Comparison of ENCODE assay signal across 10 cellular contexts in the genomic region with DNA sequence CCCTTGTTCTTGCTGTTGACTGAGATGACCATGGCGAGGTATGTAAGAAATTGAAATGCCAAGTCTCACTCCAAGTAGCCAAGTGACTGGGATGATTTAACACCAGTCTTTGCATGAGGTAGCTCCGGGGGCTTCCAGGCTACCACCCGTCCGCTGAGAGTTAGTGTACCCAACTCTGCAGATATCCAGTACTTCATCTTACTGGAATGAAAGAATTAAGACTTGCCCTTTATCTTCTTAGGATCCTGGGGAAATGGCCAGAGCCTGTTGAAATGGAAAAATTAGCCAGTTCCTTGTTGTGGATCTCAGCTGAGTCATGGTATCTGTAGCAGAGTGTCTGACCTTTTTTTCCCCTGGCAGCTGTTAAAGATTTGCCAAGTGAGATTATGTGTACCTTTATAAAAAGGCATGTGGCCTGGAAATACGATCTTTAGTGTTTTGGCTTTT.
A peak's percentile ranks its signal among the peaks of the same experiment; 100 is the strongest.
DNase-seq lines count a peak whose midpoint lies in the region; ATAC-seq, FAIRE-seq and TF ChIP-seq lines count a peak whose summit lies in the region.
"Had no signal": no experiment of that assay in that cellular context is flagged by ENCODE, and none has a peak within 500 bp of the region (broad histone marks: within the 10 kb centered on the region; RNA-seq: fewer than 3 reads in every experiment).

No MANE protein-coding gene starts in this region.

- H3K4me3 Mint-ChIP-seq in natural killer cell, result no peak overlapping the region

- DNase-seq in EL (peak; percentile 63), RWPE2 (ENCODE audit: low spot score) (no peak), foreskin fibroblast (peak; percentile 75 to 88), pancreas (peak in 1 of 6 donors; percentile 40), natural killer cell (no peak), activated T-cell treated with anti-CD3 and anti-CD28 coated beads for 4 hours (no peak), putamen (ENCODE audit: low spot score) (no peak)
- DNase-seq: lower lobe of right lung, upper lobe of left lung had no signal

- H3K9me3 ChIP-seq in RWPE2 (ENCODE audit: severe bottlenecking) (no peaks in the 10 kb centered on the region), pancreas (no peaks in the 10 kb centered on the region)
- H3K9me3 ChIP-seq: lower lobe of right lung, upper lobe of left lung had no signal

- intact Hi-C loops in pancreas (cut with DNase I), result no loop called here
- intact Hi-C loops in natural killer cell (cut with micrococcal nuclease), result no loop called here

- TF ChIP-seq CTCF in RWPE2 (IDR thresholded peaks at IDR 0.05; ENCODE audit: poor library complexity, severe bottlenecking) (no peak), foreskin fibroblast (IDR thresholded peaks at IDR 0.05; ENCODE audit: low read depth, low read length) (no peak), pancreas (IDR thresholded peaks at IDR 0.05) (no peak), natural killer cell (IDR thresholded peaks at IDR 0.05) (no peak)

- H3K27ac Mint-ChIP-seq in natural killer cell, result no peak overlapping the region

- H3K27ac ChIP-seq in RWPE2 (ENCODE audit: poor library complexity, severe bottlenecking), result peak overlapping the region; percentile 58
- peak overlapping the region in 2 of 4 donors; percentile 68 to 72 for H3K27ac ChIP-seq in pancreas
- H3K27ac ChIP-seq: lower lobe of right lung, upper lobe of left lung had no signal

- H3K27me3 ChIP-seq in RWPE2 (ENCODE audit: insufficient read depth, poor library complexity, severe bottlenecking) (no peaks in the 10 kb centered on the region), pancreas (no peaks in the 10 kb centered on the region)
- H3K27me3 ChIP-seq: upper lobe of left lung had no signal

- peaks cover 0 to 10% of the 10 kb centered on the region in 2 donors for H3K4me1 Mint-ChIP-seq in natural killer cell

- ATAC-seq in RWPE2 (ENCODE audit: low read depth) (peak; percentile 76), pancreas (peak; percentile 81 to 96 (median 91)), natural killer cell (no peak), HG03378 (IDR thresholded peaks at IDR 0.05; ENCODE audit: unreplicated experiment) (no peak)
- ATAC-seq: lower lobe of right lung had no signal

- H3K4me1 ChIP-seq in RWPE2 (ENCODE audit: insufficient read depth, poor library complexity, severe bottlenecking) (peaks cover 33% of the 10 kb centered on the region), pancreas (peaks cover 0 to 7% (median 5%) of the 10 kb centered on the region in 3 donors)

- H3K9me3 Mint-ChIP-seq in natural killer cell, result no peaks in the 10 kb centered on the region

- H3K4me3 ChIP-seq in RWPE2 (ENCODE audit: severe bottlenecking), result no peak overlapping the region
- H3K4me3 ChIP-seq in foreskin fibroblast (ENCODE audit: low read depth in 1 of 2, low read length in 2 of 2), result peak overlapping the region in 1 of 2 donors; percentile 10
- H3K4me3 ChIP-seq in pancreas, result no peak overlapping the region
- H3K4me3 ChIP-seq: lower lobe of right lung, upper lobe of left lung had no signal

- FAIRE-seq in pancreas (lab: Jason Lieb, UNC), result peak; percentile 53

- H3K27me3 Mint-ChIP-seq in natural killer cell (ENCODE audit: low read depth in 2 of 2), result no peaks in the 10 kb centered on the region

- H3K36me3 Mint-ChIP-seq in natural killer cell, result no peaks in the 10 kb centered on the region

- no peaks in the 10 kb centered on the region for H3K36me3 ChIP-seq in RWPE2 (ENCODE audit: low read depth)
- H3K36me3 ChIP-seq in pancreas, result no peaks in the 10 kb centered on the region
- H3K36me3 ChIP-seq: lower lobe of right lung, upper lobe of left lung had no signal

- WGBS in pancreas, 2 donors, result 62 to 71% methylated on average over 5 of the region's 5 CpGs

Comparison
In these comparisons a context has a peak if more than half of its experiments do, and no peak if none do; other contexts are left out.
1. DNase-seq: peak in EL (single experiment) and foreskin fibroblast (2 of 2); none in RWPE2 (single experiment), natural killer cell (single experiment), activated T-cell treated with anti-CD3 and anti-CD28 coated beads for 4 hours (single experiment) and putamen (single experiment).
2. ATAC-seq: peak in RWPE2 (single experiment) and pancreas (4 of 4); none in natural killer cell (0 of 3) and HG03378 (single experiment).